Comparison of ENCODE assay signal across 19 cellular contexts in the genomic region with DNA sequence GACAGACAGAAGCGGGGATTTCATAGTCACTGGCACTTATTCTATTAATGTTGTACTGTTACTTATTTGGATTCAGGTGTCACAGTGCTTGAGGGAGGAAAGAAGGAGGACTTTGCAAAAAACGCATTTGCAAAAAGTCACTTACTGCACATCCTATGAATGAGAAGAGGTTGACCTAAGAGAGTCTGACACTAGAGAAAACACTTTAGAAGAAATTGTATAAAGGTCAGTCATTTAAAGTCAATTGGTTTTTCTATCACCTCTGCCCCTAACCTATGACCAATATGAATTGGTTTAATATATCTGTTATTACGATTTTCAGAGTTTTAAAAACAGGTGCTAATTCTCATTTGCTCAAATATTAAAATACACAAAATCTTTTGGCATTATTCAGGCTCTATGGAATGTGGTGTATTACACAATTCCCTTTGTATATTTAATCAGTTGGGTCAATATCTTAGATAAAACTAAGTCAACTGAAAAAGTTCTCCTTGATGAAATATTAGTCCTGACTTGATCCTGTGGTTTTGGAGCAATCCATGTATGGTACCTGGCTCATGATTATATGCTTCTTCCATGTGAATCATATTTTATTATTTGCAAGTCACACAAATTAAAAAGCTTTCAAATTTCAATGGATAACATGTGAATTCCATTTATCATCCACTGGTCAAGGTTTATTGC.
DNase-seq lines count a peak whose midpoint lies in the region; ATAC-seq, FAIRE-seq and TF ChIP-seq lines count a peak whose summit lies in the region.
"Had no signal": no experiment of that assay in that cellular context is flagged by ENCODE, and none has a peak within 500 bp of the region (broad histone marks: within the 10 kb centered on the region; RNA-seq: fewer than 3 reads in every experiment).

No MANE protein-coding gene starts in this region.

- H3K9me2 ChIP-seq in PC-3 (replicated peaks; ENCODE audit: low read length) = no peaks in the 10 kb centered on the region

- H3K36me3 ChIP-seq in PC-3 (ENCODE audit: low read depth, low read length) (no peaks in the 10 kb centered on the region), liver (ENCODE audit: control insufficient read depth in 4 of 4, insufficient read depth in 3 of 4, low read depth in 1 of 4, low read length in 3 of 4) (peaks cover 0 to 2% (median 0%) of the 10 kb centered on the region in 4 donors)
- H3K36me3 ChIP-seq: MG63 had no signal

- H3K9me3 ChIP-seq in PC-3 (ENCODE audit: low read length) = no peaks in the 10 kb centered on the region
- no peaks in the 10 kb centered on the region for H3K9me3 ChIP-seq in liver (ENCODE audit: control insufficient read depth in 4 of 4, low read length in 3 of 4)
- H3K9me3 ChIP-seq: MG63 had no signal

- peak overlapping the region; percentile 40 for H3K4me2 ChIP-seq in PC-3 (ENCODE audit: low read length)
- H3K4me2 ChIP-seq: KMS-11 had no signal

- no peak overlapping the region for H3K27ac Mint-ChIP-seq in activated naive CD8-positive, alpha-beta T cell treated with anti-CD3 and anti-CD28 coated beads for 36 hours
- H3K27ac Mint-ChIP-seq: CD14-positive monocyte had no signal

- H3K27me3 ChIP-seq in PC-3 (ENCODE audit: low read length) = no peaks in the 10 kb centered on the region
- no peaks in the 10 kb centered on the region for H3K27me3 ChIP-seq in liver (ENCODE audit: control insufficient read depth in 4 of 4, insufficient read depth in 4 of 4, low read length in 3 of 4)
- H3K27me3 ChIP-seq: MG63 had no signal

- no peak overlapping the region for H3K27ac ChIP-seq in PC-3 (ENCODE audit: low read length)
- no peak overlapping the region for H3K27ac ChIP-seq in liver (ENCODE audit: low read depth in 1 of 2, low read length in 2 of 2)
- H3K27ac ChIP-seq: HL-60, KMS-11 had no signal

- H3K4me1 Mint-ChIP-seq in activated naive CD8-positive, alpha-beta T cell treated with anti-CD3 and anti-CD28 coated beads for 36 hours = no peaks in the 10 kb centered on the region
- H3K4me1 Mint-ChIP-seq: CD14-positive monocyte had no signal

- H3K4me1 ChIP-seq in PC-3 (ENCODE audit: insufficient read depth, low read length) = peaks cover 25% of the 10 kb centered on the region
- peaks cover 0 to 15% (median 8%) of the 10 kb centered on the region in 4 donors for H3K4me1 ChIP-seq in liver (ENCODE audit: control insufficient read depth in 4 of 4, insufficient read depth in 4 of 4, low read length in 3 of 4)

- peak; percentile 81 for FAIRE-seq in D721Med (lab: Jason Lieb, UNC)
- FAIRE-seq: G401.6, GM12891, GM19239 had no signal

- no TSS peak for BruUV-seq in PC-3 (replicated peaks; lab: Mats Ljungman, UMichigan)

- no peak overlapping the region for H2AFZ ChIP-seq in PC-3 (ENCODE audit: low read length)

- H3K4me3 ChIP-seq in PC-3 (ENCODE audit: low read length) (no peak overlapping the region), epithelial cell of esophagus (ENCODE audit: low read length) (no peak overlapping the region), liver (ENCODE audit: low read depth in 1 of 3, low read length in 3 of 3) (no peak overlapping the region)
- H3K4me3 ChIP-seq: MG63 had no signal

- intact Hi-C loops in PC-3 (cut with micrococcal nuclease) = loop anchor here (1.0 to 10.0 kb wide), 5 partner anchors 93 to 415 kb away; partner anchors contain the start of gene CDH2

- no peak for TF ChIP-seq RAD21 in liver (IDR thresholded peaks at IDR 0.05)

- peaks cover 2% of the 10 kb centered on the region for H3K9me3 Mint-ChIP-seq in activated naive CD8-positive, alpha-beta T cell treated with anti-CD3 and anti-CD28 coated beads for 36 hours

- no peaks in the 10 kb centered on the region for H4K20me1 ChIP-seq in PC-3 (ENCODE audit: low read length)

- H3F3A ChIP-seq in PC-3 (ENCODE audit: low read length, unreplicated experiment) = no peaks in the 10 kb centered on the region

- no peak overlapping the region for H3K9ac ChIP-seq in PC-3 (ENCODE audit: low read length)
- H3K9ac ChIP-seq in liver (ENCODE audit: low read depth in 1 of 2, low read length in 2 of 2) = no peak overlapping the region
- H3K9ac ChIP-seq: KMS-11 had no signal

- DNase-seq in D721Med (ENCODE audit: insufficient read length, low spot score) (no peak), PC-3 (peak; percentile 87), epithelial cell of esophagus (ENCODE audit: low read depth) (peak; percentile 76)
- no peak for DNase-seq in activated naive CD8-positive, alpha-beta T cell treated with anti-CD3 and anti-CD28 coated beads for 36 hours
- DNase-seq: COR-L47, MG63, NCI-H1105, NCI-H2029, NCI-H2171 treated with DMSO at 0.1 percent for 48 hours, NCI-H510A treated with DMSO at 0.1 percent for 48 hours had no signal

- 59% methylated on average over 3 of the region's 3 CpGs for WGBS in liver

- H3K36me3 Mint-ChIP-seq in activated naive CD8-positive, alpha-beta T cell treated with anti-CD3 and anti-CD28 coated beads for 36 hours = no peaks in the 10 kb centered on the region
- H3K36me3 Mint-ChIP-seq: CD14-positive monocyte had no signal

- H3K79me2 ChIP-seq in PC-3 (ENCODE audit: low read length) = no peaks in the 10 kb centered on the region

- H3K4me3 Mint-ChIP-seq in activated naive CD8-positive, alpha-beta T cell treated with anti-CD3 and anti-CD28 coated beads for 36 hours = no peak overlapping the region
- H3K4me3 Mint-ChIP-seq: CD14-positive monocyte had no signal

- H3K27me3 Mint-ChIP-seq in activated naive CD8-positive, alpha-beta T cell treated with anti-CD3 and anti-CD28 coated beads for 36 hours = no peaks in the 10 kb centered on the region

- POLR2A ChIA-PET in PC-3 (lab: Charles Lee; ENCODE audit: unreplicated experiment) = no interaction called here

- peak; percentile 96 for ATAC-seq in PC-3
- no peak for ATAC-seq in GM19351 (IDR thresholded peaks at IDR 0.05; ENCODE audit: unreplicated experiment)
- no peak for ATAC-seq in GM21825 (IDR thresholded peaks at IDR 0.05; ENCODE audit: unreplicated experiment)

- TF ChIP-seq CTCF in D721Med (IDR thresholded peaks at IDR 0.05; ENCODE audit: insufficient read depth, missing control alignments) (no peak), PC-3 (conservative IDR thresholded peaks at IDR 0.05; ENCODE audit: low read depth, low read length) (no peak), epithelial cell of esophagus (IDR thresholded peaks at IDR 0.05; ENCODE audit: insufficient read depth, low read depth, low read length, missing control alignments) (no peak), liver (IDR thresholded peaks at IDR 0.05; ENCODE audit: low read depth, low read length, missing input control) (no peak)

- CTCF ChIA-PET in PC-3 (lab: Charles Lee) = interaction anchor here (0.6 kb wide), 1 partner anchor 151 kb away, joined by 3 read pairs; no protein-coding TSS in a partner anchor

TF ChIP-seq in liver, 16 proteins besides CTCF, POLR2A, EP300 and RAD21 (continues in another document):
- peak; percentile 32 to 34 for TF ChIP-seq HNF4A (conservative IDR thresholded peaks at IDR 0.05)
- TF ChIP-seq, protein P1, sequence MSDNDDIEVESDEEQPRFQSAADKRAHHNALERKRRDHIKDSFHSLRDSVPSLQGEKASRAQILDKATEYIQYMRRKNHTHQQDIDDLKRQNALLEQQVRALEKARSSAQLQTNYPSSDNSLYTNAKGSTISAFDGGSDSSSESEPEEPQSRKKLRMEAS (IDR thresholded peaks at IDR 0.05) = no peak
- peak; percentile 45 for TF ChIP-seq FOXA2 (IDR thresholded peaks at IDR 0.05)
- TF ChIP-seq TAF1 (conservative IDR thresholded peaks at IDR 0.05) = no peak
- no peak for TF ChIP-seq SP1 (IDR thresholded peaks at IDR 0.05)
- TF ChIP-seq GABPA (IDR thresholded peaks at IDR 0.05 in 1 of 2, conservative IDR thresholded peaks at IDR 0.05 in 1 of 2) = no peak
- TF ChIP-seq REST (IDR thresholded peaks at IDR 0.05) = no peak
- TF ChIP-seq, protein P2, sequence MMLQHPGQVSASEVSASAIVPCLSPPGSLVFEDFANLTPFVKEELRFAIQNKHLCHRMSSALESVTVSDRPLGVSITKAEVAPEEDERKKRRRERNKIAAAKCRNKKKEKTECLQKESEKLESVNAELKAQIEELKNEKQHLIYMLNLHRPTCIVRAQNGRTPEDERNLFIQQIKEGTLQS (IDR thresholded peaks at IDR 0.05) = no peak
- no peak for TF ChIP-seq NR2F2 (IDR thresholded peaks at IDR 0.05)
- no peak for TF ChIP-seq YY1 (IDR thresholded peaks at IDR 0.05)
- peak in 1 of 2 donors; percentile 34 for TF ChIP-seq JUND (IDR thresholded peaks at IDR 0.05)
- TF ChIP-seq RXRA (IDR thresholded peaks at IDR 0.05) = peak; percentile 21 to 28
- no peak for TF ChIP-seq FOXA1 (IDR thresholded peaks at IDR 0.05)
- TF ChIP-seq EGR1 (IDR thresholded peaks at IDR 0.05; ENCODE audit: low read depth in 2 of 2) = no peak
- no peak for TF ChIP-seq HNF4G (IDR thresholded peaks at IDR 0.05)

Comparison
In these comparisons a context has a peak if more than half of its experiments do, and no peak if none do; other contexts are left out.
1. DNase-seq: peak in PC-3 (single experiment) and epithelial cell of esophagus (single experiment); none in D721Med (single experiment) and activated naive CD8-positive, alpha-beta T cell treated with anti-CD3 and anti-CD28 coated beads for 36 hours (single experiment).